11 cellular contexts compared by ENCODE assay signal in the genomic region with DNA sequence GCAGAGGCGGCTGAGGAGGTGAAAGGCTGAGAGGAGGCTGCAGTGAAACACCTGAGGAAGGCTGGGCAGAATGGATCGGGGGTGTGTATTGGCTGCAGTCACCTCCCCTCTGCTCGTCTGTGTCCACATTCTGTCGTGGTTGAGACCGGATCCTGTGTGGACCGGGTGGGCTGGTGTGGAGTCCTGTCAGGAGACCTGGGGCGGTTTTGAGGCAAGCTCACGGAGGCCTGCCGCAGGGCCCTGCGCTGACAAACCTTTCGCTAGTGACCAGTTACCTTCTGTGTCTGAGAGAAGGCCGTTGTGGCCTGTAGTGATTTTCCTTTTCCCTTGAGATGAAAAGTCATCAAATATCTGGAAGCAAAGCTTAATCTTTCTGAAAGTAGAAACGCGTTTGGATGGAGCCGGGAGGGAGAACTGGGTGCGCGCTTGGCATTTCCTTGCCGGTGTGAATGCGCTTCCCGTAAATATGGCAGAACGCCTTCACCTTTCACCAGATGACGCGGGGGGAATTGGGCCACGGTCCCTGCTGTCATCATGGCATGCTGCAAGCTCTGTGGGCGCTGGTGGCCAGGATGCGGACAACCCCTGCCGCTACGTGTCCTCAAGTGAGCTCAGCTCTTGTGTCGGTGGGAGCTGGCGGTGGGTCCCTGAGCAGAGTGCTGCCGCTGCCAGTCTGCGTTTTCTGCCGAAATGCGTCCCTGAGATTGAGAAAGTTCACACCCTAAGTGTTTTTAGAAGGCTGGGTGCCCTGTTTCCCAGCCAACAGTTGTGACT. TPM values are rescaled to one million over a fixed set of nuclear protein-coding genes. Genes with fewer than 3 reads are reported as not detected.
DNase-seq lines count a peak whose midpoint lies in the region; ATAC-seq and TF ChIP-seq lines count a peak whose summit lies in the region.
"Had no signal": no experiment of that assay in that cellular context is flagged by ENCODE, and none has a peak within 500 bp of the region (broad histone marks: within the 10 kb centered on the region; RNA-seq: fewer than 3 reads in every experiment).

No MANE protein-coding gene starts in this region.

- H3K9me3 Mint-ChIP-seq in activated T-cell treated with anti-CD3 and anti-CD28 coated beads, Interleukin-2, amount 50 U/mL, for 72 hours, result no peaks in the 10 kb centered on the region
- no peaks in the 10 kb centered on the region for H3K9me3 Mint-ChIP-seq in effector memory CD8-positive, alpha-beta T cell

- peaks cover 0 to 37% (median 22%) of the 10 kb centered on the region in 4 donors for H3K4me1 ChIP-seq in Peyer's patch

- no peaks in the 10 kb centered on the region for H3K27me3 Mint-ChIP-seq in activated T-cell treated with anti-CD3 and anti-CD28 coated beads, Interleukin-2, amount 50 U/mL, for 72 hours (ENCODE audit: low read depth)
- H3K27me3 Mint-ChIP-seq in effector memory CD8-positive, alpha-beta T cell, result no peaks in the 10 kb centered on the region

- DNase-seq in activated T-cell treated with anti-CD3 and anti-CD28 coated beads, Interleukin-2, amount 50 U/mL, for 72 hours, result no peak
- DNase-seq in activated T-cell treated with anti-CD3 and anti-CD28 coated beads for 4 hours (no peak), Peyer's patch (no peak), DMS114 treated with DMSO at 0.1 percent for 48 hours (lab: John Stamatoyannopoulos, UW; ENCODE audit: unreplicated experiment) (no peak)
- DNase-seq in effector memory CD8-positive, alpha-beta T cell, result no peak
- DNase-seq: PC-3, T-helper 9 cell had no signal

- H3K4me3 ChIP-seq in Peyer's patch (no peak overlapping the region), skin epidermis (peak overlapping the region in 3 of 7 experiments; percentile 4 to 8 (median 5))

- H3K4me3 Mint-ChIP-seq in activated T-cell treated with anti-CD3 and anti-CD28 coated beads, Interleukin-2, amount 50 U/mL, for 72 hours, result peak overlapping the region; percentile 88 to 96
- peak overlapping the region; percentile 73 to 82 for H3K4me3 Mint-ChIP-seq in effector memory CD8-positive, alpha-beta T cell

- peaks cover 90% of the 10 kb centered on the region for H3K4me1 Mint-ChIP-seq in activated T-cell treated with anti-CD3 and anti-CD28 coated beads, Interleukin-2, amount 50 U/mL, for 72 hours (ENCODE audit: low read depth)
- H3K4me1 Mint-ChIP-seq in effector memory CD8-positive, alpha-beta T cell (ENCODE audit: low read depth in 2 of 2), result peaks cover 47 to 62% of the 10 kb centered on the region in 2 donors

- H3K9me3 ChIP-seq in Peyer's patch, result no peaks in the 10 kb centered on the region

- no peaks in the 10 kb centered on the region for H3K27me3 ChIP-seq in Peyer's patch

- no peak for TF ChIP-seq POLR2A in Peyer's patch (IDR thresholded peaks at IDR 0.05)

- ATAC-seq in activated T-cell treated with anti-CD3 and anti-CD28 coated beads, Interleukin-2, amount 50 U/mL, for 72 hours (replicated peaks in 1 of 2), result no peak
- no peak for ATAC-seq in effector memory CD8-positive, alpha-beta T cell (replicated peaks)
- ATAC-seq in HG02885 (IDR thresholded peaks at IDR 0.05; ENCODE audit: poor library complexity, unreplicated experiment) (no peak), HG03159 (IDR thresholded peaks at IDR 0.05; ENCODE audit: unreplicated experiment) (no peak)
- ATAC-seq: PC-3 had no signal

- peak overlapping the region in 3 of 4 donors; percentile 73 to 83 (median 77) for H3K27ac ChIP-seq in Peyer's patch
- H3K27ac ChIP-seq in skin epidermis, result peak overlapping the region in 14 of 21 experiments; percentile 44 to 100 (median 76)

- H3K27ac Mint-ChIP-seq in activated T-cell treated with anti-CD3 and anti-CD28 coated beads, Interleukin-2, amount 50 U/mL, for 72 hours, result peak overlapping the region; percentile 96
- H3K27ac Mint-ChIP-seq in effector memory CD8-positive, alpha-beta T cell, result peak overlapping the region; percentile 92 to 95

- H3K36me3 Mint-ChIP-seq in activated T-cell treated with anti-CD3 and anti-CD28 coated beads, Interleukin-2, amount 50 U/mL, for 72 hours (ENCODE audit: insufficient read depth in 2 of 2), result peaks cover 3 to 8% of the 10 kb centered on the region in 2 donors
- peaks cover 26% of the 10 kb centered on the region for H3K36me3 Mint-ChIP-seq in effector memory CD8-positive, alpha-beta T cell (ENCODE audit: insufficient read depth)

- TF ChIP-seq CTCF in Peyer's patch (IDR thresholded peaks at IDR 0.05), result no peak

- peaks cover 0 to 5% (median 0%) of the 10 kb centered on the region in 3 donors for H3K36me3 ChIP-seq in Peyer's patch

RNA-seq across cellular contexts. Expression of a gene that starts 6.2 kb away (rescaled TPM):
- 10 to 100 TPM; 35.8 to 39.8 TPM for total RNA-seq in activated T-cell treated with anti-CD3 and anti-CD28 coated beads, Interleukin-2, amount 50 U/mL, for 72 hours
- total RNA-seq in Peyer's patch, result 100 to 1,000 TPM in 1 of 4 donors, 10 to 100 TPM in 3; 27.6 to 113 (median 42.7) TPM

RNA-seq across cellular contexts. Expression of a gene that starts 21.2 kb away (rescaled TPM):
- total RNA-seq in activated T-cell treated with anti-CD3 and anti-CD28 coated beads, Interleukin-2, amount 50 U/mL, for 72 hours, result under 1 TPM in 1 of 2 donors, not detected in 1; 0.22 TPM
- not detected for total RNA-seq in Peyer's patch
- total RNA-seq: PC-3, skeletal muscle tissue had no signal
